ENCODE assay signal across 35 cellular contexts in the genomic region with DNA sequence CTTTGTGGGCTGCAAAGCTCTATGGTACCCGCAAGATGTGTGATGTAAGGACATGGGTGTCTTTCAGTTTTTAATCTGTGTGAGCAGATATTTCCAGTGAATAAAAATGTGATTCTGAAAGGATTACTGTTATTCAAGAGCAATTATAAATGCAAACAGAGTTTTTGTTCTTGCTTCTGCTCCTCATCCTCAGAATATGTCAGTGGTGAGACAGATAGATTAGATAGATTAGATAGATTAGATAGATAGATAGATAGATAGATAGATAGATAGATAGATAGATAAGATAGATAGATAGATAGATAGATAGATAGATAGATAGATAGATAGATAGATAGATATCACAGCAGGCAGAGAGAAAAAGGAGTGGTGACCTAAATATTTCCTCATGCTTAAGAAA.
"Had no signal": no experiment of that assay in that cellular context is flagged by ENCODE, and none has a peak within 500 bp of the region (broad histone marks: within the 10 kb centered on the region; RNA-seq: fewer than 3 reads in every experiment).

No MANE protein-coding gene starts in this region.

- DNase-seq: Karpas-422, Kasumi-1, KG1, MG63, MM.1S, MV-4-11, NCI-H1048, NCI-H1092, NCI-H1092 treated with DMSO at 0.1 percent for 48 hours, NCI-H1105, NCI-H1105 treated with DMSO at 0.1 percent for 48 hours, NCI-H1417, NCI-H1417 treated with DMSO at 0.1 percent for 48 hours, NCI-H1436, NCI-H1436 treated with DMSO at 0.1 percent for 48 hours, NCI-H146, NCI-H1694, NCI-H1694 treated with DMSO at 0.1 percent for 48 hours, NCI-H187, NCI-H187 treated with DMSO at 0.1 percent for 48 hours, NCI-H1930, NCI-H2029, NCI-H2029 treated with DMSO at 0.1 percent for 48 hours, NCI-H2081, NCI-H2081 treated with DMSO at 0.1 percent for 48 hours, NCI-H2107, NCI-H2171, NCI-H2171 treated with DMSO at 0.1 percent for 48 hours, NCI-H2227 treated with DMSO at 0.1 percent for 48 hours, NCI-H226, NCI-H345, NCI-H446, NCI-H446 treated with DMSO at 0.1 percent for 48 hours, NCI-H510A had no signal

- H3K4me2 ChIP-seq: KMS-11 had no signal

- H3K27ac ChIP-seq: KMS-11 had no signal

- H3K4me3 ChIP-seq: MG63 had no signal

- H3K36me3 ChIP-seq: MG63 had no signal

- H3K9me3 ChIP-seq: MG63 had no signal

- H3K9ac ChIP-seq: KMS-11 had no signal

- H3K27me3 ChIP-seq: MG63 had no signal
